1 cellular context compared by ENCODE assay signal in the genomic region with DNA sequence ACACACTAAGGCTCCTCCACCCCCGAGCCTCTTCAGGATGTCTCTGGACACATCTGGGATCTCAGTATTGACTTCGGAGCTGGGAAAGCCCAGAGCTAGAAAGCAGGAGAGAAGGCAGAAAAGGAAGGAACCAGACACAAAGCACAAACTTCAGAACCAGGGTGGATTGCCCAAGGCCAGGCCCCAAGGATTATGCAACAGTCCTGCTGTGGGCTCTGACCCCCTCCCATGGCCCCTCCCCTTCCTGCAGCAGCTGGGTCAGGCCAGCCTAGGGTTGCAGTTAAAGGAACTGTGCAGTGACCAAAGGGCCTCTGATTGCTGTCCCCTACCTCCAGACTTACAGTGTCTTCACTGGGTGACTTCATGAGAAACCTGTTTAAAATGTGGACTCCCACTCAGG.
TF ChIP-seq lines count a peak whose summit lies in the region.

No MANE protein-coding gene starts in this region.

TF ChIP-seq in HepG2, 621 proteins besides CTCF, POLR2A, EP300 and RAD21 (continued from another document and continues in another):
- TF ChIP-seq, protein P1, sequence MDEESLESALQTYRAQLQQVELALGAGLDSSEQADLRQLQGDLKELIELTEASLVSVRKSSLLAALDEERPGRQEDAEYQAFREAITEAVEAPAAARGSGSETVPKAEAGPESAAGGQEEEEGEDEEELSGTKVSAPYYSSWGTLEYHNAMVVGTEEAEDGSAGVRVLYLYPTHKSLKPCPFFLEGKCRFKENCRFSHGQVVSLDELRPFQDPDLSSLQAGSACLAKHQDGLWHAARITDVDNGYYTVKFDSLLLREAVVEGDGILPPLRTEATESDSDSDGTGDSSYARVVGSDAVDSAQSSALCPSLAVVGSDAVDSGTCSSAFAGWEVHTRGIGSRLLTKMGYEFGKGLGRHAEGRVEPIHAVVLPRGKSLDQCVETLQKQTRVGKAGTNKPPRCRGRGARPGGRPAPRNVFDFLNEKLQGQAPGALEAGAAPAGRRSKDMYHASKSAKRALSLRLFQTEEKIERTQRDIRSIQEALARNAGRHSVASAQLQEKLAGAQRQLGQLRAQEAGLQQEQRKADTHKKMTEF (CRISPR knock-in tag; IDR thresholded peaks at IDR 0.05) = peak; percentile 47; the same call in 1 of the 2 replicates
- TF ChIP-seq, protein P2, sequence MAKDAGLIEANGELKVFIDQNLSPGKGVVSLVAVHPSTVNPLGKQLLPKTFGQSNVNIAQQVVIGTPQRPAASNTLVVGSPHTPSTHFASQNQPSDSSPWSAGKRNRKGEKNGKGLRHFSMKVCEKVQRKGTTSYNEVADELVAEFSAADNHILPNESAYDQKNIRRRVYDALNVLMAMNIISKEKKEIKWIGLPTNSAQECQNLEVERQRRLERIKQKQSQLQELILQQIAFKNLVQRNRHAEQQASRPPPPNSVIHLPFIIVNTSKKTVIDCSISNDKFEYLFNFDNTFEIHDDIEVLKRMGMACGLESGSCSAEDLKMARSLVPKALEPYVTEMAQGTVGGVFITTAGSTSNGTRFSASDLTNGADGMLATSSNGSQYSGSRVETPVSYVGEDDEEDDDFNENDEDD (CRISPR knock-in tag; IDR thresholded peaks at IDR 0.05; ENCODE audit: borderline replicate concordance) = no peak
- TF ChIP-seq, protein P3, sequence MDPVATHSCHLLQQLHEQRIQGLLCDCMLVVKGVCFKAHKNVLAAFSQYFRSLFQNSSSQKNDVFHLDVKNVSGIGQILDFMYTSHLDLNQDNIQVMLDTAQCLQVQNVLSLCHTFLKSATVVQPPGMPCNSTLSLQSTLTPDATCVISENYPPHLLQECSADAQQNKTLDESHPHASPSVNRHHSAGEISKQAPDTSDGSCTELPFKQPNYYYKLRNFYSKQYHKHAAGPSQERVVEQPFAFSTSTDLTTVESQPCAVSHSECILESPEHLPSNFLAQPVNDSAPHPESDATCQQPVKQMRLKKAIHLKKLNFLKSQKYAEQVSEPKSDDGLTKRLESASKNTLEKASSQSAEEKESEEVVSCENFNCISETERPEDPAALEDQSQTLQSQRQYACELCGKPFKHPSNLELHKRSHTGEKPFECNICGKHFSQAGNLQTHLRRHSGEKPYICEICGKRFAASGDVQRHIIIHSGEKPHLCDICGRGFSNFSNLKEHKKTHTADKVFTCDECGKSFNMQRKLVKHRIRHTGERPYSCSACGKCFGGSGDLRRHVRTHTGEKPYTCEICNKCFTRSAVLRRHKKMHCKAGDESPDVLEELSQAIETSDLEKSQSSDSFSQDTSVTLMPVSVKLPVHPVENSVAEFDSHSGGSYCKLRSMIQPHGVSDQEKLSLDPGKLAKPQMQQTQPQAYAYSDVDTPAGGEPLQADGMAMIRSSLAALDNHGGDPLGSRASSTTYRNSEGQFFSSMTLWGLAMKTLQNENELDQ (CRISPR knock-in tag; IDR thresholded peaks at IDR 0.05; ENCODE audit: borderline replicate concordance) = no peak
- TF ChIP-seq MEIS1 (CRISPR knock-in tag; IDR thresholded peaks at IDR 0.05; ENCODE audit: borderline replicate concordance) (no peak), NFKBIZ (CRISPR knock-in tag; IDR thresholded peaks at IDR 0.05) (no peak), NFE2L1 (CRISPR knock-in tag; IDR thresholded peaks at IDR 0.05; ENCODE audit: borderline replicate concordance) (no peak), ZFP1 (CRISPR knock-in tag; IDR thresholded peaks at IDR 0.05) (no peak), ELF4 (CRISPR knock-in tag; IDR thresholded peaks at IDR 0.05; ENCODE audit: borderline replicate concordance) (no peak), SALL1 (CRISPR knock-in tag; IDR thresholded peaks at IDR 0.05) (peak; percentile 73), MLLT10 (CRISPR knock-in tag; IDR thresholded peaks at IDR 0.05) (no peak), ZBTB7A (CRISPR knock-in tag; IDR thresholded peaks at IDR 0.05) (peak; percentile 62; the same call in 1 of the 2 replicates), GPN1 (CRISPR knock-in tag; IDR thresholded peaks at IDR 0.05; ENCODE audit: borderline replicate concordance) (no peak), TEAD2 (CRISPR knock-in tag; IDR thresholded peaks at IDR 0.05) (no peak), ZFAT (CRISPR knock-in tag; conservative IDR thresholded peaks at IDR 0.05) (no peak), ZNF10 (CRISPR knock-in tag; IDR thresholded peaks at IDR 0.05; ENCODE audit: borderline replicate concordance, low read depth) (no peak), ZNF136 (CRISPR knock-in tag; IDR thresholded peaks at IDR 0.05; ENCODE audit: low read depth) (no peak), MBNL3 (CRISPR knock-in tag; conservative IDR thresholded peaks at IDR 0.05) (no peak), MAFG (CRISPR knock-in tag; IDR thresholded peaks at IDR 0.05) (no peak), MIXL1 (CRISPR knock-in tag; IDR thresholded peaks at IDR 0.05) (0 out of 2 replicates have a peak, but pooled peaks have one; percentile 17), RCOR2 (CRISPR knock-in tag; IDR thresholded peaks at IDR 0.05) (no peak), MTA3 (CRISPR knock-in tag; IDR thresholded peaks at IDR 0.05) (no peak), TCF7 (IDR thresholded peaks at IDR 0.05; ENCODE audit: low read depth) (no peak), ZNF549 (CRISPR knock-in tag; IDR thresholded peaks at IDR 0.05) (no peak), MATR3 (CRISPR knock-in tag; IDR thresholded peaks at IDR 0.05) (no peak), FOXC1 (CRISPR knock-in tag; IDR thresholded peaks at IDR 0.05; ENCODE audit: borderline replicate concordance) (no peak), ZNF570 (CRISPR knock-in tag; IDR thresholded peaks at IDR 0.05; ENCODE audit: borderline replicate concordance) (no peak), ZNF207 (IDR thresholded peaks at IDR 0.05; ENCODE audit: borderline replicate concordance) (no peak), FOXJ3 (CRISPR knock-in tag; IDR thresholded peaks at IDR 0.05; ENCODE audit: borderline replicate concordance) (no peak), ZNF891 (CRISPR knock-in tag; IDR thresholded peaks at IDR 0.05) (no peak), EED (CRISPR knock-in tag; IDR thresholded peaks at IDR 0.05) (no peak), ZNF343 (CRISPR knock-in tag; IDR thresholded peaks at IDR 0.05) (no peak), ZNF256 (CRISPR knock-in tag; conservative IDR thresholded peaks at IDR 0.05) (no peak), RXRB (CRISPR knock-in tag; IDR thresholded peaks at IDR 0.05; ENCODE audit: borderline replicate concordance) (peak; percentile 66), TMF1 (CRISPR knock-in tag; IDR thresholded peaks at IDR 0.05; ENCODE audit: low read depth) (no peak), ATF1 (CRISPR knock-in tag; IDR thresholded peaks at IDR 0.05) (no peak), GATAD2A (CRISPR knock-in tag; IDR thresholded peaks at IDR 0.05) (peak; percentile 81), HOXD1 (CRISPR knock-in tag; IDR thresholded peaks at IDR 0.05) (no peak), POLR2AphosphoS2 (IDR thresholded peaks at IDR 0.05; ENCODE audit: low read depth, low read length) (no peak), RELA (CRISPR knock-in tag; IDR thresholded peaks at IDR 0.05) (no peak)
- TF ChIP-seq, protein P4, sequence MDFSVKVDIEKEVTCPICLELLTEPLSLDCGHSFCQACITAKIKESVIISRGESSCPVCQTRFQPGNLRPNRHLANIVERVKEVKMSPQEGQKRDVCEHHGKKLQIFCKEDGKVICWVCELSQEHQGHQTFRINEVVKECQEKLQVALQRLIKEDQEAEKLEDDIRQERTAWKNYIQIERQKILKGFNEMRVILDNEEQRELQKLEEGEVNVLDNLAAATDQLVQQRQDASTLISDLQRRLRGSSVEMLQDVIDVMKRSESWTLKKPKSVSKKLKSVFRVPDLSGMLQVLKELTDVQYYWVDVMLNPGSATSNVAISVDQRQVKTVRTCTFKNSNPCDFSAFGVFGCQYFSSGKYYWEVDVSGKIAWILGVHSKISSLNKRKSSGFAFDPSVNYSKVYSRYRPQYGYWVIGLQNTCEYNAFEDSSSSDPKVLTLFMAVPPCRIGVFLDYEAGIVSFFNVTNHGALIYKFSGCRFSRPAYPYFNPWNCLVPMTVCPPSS (IDR thresholded peaks at IDR 0.05) = no peak
- TF ChIP-seq, protein P5, sequence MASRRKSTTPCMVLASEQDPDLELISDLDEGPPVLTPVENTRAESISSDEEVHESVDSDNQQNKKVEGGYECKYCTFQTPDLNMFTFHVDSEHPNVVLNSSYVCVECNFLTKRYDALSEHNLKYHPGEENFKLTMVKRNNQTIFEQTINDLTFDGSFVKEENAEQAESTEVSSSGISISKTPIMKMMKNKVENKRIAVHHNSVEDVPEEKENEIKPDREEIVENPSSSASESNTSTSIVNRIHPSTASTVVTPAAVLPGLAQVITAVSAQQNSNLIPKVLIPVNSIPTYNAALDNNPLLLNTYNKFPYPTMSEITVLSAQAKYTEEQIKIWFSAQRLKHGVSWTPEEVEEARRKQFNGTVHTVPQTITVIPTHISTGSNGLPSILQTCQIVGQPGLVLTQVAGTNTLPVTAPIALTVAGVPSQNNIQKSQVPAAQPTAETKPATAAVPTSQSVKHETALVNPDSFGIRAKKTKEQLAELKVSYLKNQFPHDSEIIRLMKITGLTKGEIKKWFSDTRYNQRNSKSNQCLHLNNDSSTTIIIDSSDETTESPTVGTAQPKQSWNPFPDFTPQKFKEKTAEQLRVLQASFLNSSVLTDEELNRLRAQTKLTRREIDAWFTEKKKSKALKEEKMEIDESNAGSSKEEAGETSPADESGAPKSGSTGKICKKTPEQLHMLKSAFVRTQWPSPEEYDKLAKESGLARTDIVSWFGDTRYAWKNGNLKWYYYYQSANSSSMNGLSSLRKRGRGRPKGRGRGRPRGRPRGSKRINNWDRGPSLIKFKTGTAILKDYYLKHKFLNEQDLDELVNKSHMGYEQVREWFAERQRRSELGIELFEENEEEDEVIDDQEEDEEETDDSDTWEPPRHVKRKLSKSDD (CRISPR knock-in tag; IDR thresholded peaks at IDR 0.05; ENCODE audit: low read depth) = no peak
- TF ChIP-seq, protein P6, sequence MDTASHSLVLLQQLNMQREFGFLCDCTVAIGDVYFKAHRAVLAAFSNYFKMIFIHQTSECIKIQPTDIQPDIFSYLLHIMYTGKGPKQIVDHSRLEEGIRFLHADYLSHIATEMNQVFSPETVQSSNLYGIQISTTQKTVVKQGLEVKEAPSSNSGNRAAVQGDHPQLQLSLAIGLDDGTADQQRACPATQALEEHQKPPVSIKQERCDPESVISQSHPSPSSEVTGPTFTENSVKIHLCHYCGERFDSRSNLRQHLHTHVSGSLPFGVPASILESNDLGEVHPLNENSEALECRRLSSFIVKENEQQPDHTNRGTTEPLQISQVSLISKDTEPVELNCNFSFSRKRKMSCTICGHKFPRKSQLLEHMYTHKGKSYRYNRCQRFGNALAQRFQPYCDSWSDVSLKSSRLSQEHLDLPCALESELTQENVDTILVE (CRISPR knock-in tag; IDR thresholded peaks at IDR 0.05) = 0 out of 2 replicates have a peak, but pooled peaks have one; percentile 24
- TF ChIP-seq, protein P7, sequence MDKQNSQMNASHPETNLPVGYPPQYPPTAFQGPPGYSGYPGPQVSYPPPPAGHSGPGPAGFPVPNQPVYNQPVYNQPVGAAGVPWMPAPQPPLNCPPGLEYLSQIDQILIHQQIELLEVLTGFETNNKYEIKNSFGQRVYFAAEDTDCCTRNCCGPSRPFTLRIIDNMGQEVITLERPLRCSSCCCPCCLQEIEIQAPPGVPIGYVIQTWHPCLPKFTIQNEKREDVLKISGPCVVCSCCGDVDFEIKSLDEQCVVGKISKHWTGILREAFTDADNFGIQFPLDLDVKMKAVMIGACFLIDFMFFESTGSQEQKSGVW (CRISPR knock-in tag; IDR thresholded peaks at IDR 0.05; ENCODE audit: borderline replicate concordance) = no peak
- TF ChIP-seq, protein P8, sequence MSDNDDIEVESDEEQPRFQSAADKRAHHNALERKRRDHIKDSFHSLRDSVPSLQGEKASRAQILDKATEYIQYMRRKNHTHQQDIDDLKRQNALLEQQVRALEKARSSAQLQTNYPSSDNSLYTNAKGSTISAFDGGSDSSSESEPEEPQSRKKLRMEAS (IDR thresholded peaks at IDR 0.05) = no peak
- TF ChIP-seq, protein P9, sequence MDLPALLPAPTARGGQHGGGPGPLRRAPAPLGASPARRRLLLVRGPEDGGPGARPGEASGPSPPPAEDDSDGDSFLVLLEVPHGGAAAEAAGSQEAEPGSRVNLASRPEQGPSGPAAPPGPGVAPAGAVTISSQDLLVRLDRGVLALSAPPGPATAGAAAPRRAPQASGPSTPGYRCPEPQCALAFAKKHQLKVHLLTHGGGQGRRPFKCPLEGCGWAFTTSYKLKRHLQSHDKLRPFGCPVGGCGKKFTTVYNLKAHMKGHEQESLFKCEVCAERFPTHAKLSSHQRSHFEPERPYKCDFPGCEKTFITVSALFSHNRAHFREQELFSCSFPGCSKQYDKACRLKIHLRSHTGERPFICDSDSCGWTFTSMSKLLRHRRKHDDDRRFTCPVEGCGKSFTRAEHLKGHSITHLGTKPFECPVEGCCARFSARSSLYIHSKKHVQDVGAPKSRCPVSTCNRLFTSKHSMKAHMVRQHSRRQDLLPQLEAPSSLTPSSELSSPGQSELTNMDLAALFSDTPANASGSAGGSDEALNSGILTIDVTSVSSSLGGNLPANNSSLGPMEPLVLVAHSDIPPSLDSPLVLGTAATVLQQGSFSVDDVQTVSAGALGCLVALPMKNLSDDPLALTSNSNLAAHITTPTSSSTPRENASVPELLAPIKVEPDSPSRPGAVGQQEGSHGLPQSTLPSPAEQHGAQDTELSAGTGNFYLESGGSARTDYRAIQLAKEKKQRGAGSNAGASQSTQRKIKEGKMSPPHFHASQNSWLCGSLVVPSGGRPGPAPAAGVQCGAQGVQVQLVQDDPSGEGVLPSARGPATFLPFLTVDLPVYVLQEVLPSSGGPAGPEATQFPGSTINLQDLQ (CRISPR knock-in tag; IDR thresholded peaks at IDR 0.05) = no peak
- TF ChIP-seq, protein P10, sequence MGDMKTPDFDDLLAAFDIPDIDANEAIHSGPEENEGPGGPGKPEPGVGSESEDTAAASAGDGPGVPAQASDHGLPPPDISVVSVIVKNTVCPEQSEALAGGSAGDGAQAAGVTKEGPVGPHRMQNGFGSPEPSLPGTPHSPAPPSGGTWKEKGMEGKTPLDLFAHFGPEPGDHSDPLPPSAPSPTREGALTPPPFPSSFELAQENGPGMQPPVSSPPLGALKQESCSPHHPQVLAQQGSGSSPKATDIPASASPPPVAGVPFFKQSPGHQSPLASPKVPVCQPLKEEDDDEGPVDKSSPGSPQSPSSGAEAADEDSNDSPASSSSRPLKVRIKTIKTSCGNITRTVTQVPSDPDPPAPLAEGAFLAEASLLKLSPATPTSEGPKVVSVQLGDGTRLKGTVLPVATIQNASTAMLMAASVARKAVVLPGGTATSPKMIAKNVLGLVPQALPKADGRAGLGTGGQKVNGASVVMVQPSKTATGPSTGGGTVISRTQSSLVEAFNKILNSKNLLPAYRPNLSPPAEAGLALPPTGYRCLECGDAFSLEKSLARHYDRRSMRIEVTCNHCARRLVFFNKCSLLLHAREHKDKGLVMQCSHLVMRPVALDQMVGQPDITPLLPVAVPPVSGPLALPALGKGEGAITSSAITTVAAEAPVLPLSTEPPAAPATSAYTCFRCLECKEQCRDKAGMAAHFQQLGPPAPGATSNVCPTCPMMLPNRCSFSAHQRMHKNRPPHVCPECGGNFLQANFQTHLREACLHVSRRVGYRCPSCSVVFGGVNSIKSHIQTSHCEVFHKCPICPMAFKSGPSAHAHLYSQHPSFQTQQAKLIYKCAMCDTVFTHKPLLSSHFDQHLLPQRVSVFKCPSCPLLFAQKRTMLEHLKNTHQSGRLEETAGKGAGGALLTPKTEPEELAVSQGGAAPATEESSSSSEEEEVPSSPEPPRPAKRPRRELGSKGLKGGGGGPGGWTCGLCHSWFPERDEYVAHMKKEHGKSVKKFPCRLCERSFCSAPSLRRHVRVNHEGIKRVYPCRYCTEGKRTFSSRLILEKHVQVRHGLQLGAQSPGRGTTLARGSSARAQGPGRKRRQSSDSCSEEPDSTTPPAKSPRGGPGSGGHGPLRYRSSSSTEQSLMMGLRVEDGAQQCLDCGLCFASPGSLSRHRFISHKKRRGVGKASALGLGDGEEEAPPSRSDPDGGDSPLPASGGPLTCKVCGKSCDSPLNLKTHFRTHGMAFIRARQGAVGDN (CRISPR knock-in tag; IDR thresholded peaks at IDR 0.05) = peak; percentile 61
